In genomic region chr3:44252332-44252731, GRCh38 we compare ENCODE assay signal across 2 cellular contexts.
TF ChIP-seq lines count a peak whose summit lies in the region.

No MANE protein-coding gene starts in this region.

TF ChIP-seq in GM23338, 12 proteins besides CTCF, POLR2A, EP300 and RAD21 (continued from another document):
- TF ChIP-seq REST (IDR thresholded peaks at IDR 0.05; ENCODE audit: unreplicated experiment) = no peak
- TF ChIP-seq, protein P1, sequence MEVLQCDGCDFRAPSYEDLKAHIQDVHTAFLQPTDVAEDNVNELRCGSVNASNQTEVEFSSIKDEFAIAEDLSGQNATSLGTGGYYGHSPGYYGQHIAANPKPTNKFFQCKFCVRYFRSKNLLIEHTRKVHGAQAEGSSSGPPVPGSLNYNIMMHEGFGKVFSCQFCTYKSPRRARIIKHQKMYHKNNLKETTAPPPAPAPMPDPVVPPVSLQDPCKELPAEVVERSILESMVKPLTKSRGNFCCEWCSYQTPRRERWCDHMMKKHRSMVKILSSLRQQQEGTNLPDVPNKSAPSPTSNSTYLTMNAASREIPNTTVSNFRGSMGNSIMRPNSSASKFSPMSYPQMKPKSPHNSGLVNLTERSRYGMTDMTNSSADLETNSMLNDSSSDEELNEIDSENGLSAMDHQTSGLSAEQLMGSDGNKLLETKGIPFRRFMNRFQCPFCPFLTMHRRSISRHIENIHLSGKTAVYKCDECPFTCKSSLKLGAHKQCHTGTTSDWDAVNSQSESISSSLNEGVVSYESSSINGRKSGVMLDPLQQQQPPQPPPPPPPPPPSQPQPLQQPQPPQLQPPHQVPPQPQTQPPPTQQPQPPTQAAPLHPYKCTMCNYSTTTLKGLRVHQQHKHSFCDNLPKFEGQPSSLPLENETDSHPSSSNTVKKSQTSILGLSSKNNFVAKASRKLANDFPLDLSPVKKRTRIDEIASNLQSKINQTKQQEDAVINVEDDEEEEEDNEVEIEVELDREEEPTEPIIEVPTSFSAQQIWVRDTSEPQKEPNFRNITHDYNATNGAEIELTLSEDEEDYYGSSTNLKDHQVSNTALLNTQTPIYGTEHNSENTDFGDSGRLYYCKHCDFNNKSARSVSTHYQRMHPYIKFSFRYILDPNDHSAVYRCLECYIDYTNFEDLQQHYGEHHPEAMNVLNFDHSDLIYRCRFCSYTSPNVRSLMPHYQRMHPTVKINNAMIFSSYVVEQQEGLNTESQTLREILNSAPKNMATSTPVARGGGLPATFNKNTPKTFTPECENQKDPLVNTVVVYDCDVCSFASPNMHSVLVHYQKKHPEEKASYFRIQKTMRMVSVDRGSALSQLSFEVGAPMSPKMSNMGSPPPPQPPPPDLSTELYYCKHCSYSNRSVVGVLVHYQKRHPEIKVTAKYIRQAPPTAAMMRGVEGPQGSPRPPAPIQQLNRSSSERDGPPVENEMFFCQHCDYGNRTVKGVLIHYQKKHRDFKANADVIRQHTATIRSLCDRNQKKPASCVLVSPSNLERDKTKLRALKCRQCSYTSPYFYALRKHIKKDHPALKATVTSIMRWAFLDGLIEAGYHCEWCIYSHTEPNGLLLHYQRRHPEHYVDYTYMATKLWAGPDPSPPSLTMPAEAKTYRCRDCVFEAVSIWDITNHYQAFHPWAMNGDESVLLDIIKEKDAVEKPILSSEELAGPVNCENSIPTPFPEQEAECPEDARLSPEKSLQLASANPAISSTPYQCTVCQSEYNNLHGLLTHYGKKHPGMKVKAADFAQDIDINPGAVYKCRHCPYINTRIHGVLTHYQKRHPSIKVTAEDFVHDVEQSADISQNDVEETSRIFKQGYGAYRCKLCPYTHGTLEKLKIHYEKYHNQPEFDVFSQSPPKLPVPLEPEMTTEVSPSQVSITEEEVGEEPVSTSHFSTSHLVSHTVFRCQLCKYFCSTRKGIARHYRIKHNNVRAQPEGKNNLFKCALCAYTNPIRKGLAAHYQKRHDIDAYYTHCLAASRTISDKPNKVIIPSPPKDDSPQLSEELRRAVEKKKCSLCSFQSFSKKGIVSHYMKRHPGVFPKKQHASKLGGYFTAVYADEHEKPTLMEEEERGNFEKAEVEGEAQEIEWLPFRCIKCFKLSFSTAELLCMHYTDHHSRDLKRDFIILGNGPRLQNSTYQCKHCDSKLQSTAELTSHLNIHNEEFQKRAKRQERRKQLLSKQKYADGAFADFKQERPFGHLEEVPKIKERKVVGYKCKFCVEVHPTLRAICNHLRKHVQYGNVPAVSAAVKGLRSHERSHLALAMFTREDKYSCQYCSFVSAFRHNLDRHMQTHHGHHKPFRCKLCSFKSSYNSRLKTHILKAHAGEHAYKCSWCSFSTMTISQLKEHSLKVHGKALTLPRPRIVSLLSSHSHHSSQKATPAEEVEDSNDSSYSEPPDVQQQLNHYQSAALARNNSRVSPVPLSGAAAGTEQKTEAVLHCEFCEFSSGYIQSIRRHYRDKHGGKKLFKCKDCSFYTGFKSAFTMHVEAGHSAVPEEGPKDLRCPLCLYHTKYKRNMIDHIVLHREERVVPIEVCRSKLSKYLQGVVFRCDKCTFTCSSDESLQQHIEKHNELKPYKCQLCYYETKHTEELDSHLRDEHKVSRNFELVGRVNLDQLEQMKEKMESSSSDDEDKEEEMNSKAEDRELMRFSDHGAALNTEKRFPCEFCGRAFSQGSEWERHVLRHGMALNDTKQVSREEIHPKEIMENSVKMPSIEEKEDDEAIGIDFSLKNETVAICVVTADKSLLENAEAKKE (CRISPR knock-in tag; IDR thresholded peaks at IDR 0.05) = no peak
- no peak for TF ChIP-seq CREB1 (CRISPR knock-in tag; IDR thresholded peaks at IDR 0.05; ENCODE audit: low read depth)
- TF ChIP-seq ZNF114 (CRISPR knock-in tag; IDR thresholded peaks at IDR 0.05) = no peak

TF ChIP-seq in HepG2, 621 proteins besides CTCF, POLR2A, EP300 and RAD21 (continued from another document):
- TF ChIP-seq DZIP1 (CRISPR knock-in tag; IDR thresholded peaks at IDR 0.05) (no peak), ZFP41 (CRISPR knock-in tag; IDR thresholded peaks at IDR 0.05; ENCODE audit: borderline replicate concordance) (no peak), ATF7 (IDR thresholded peaks at IDR 0.05) (no peak), ATF7 (CRISPR knock-in tag; IDR thresholded peaks at IDR 0.05) (no peak), GABPA (IDR thresholded peaks at IDR 0.05; ENCODE audit: low read depth, low read length) (no peak), GABPA (CRISPR knock-in tag; IDR thresholded peaks at IDR 0.05; ENCODE audit: low read depth) (0 out of 2 replicates have a peak, but pooled peaks have one; percentile 20), ATF7-NPFF (CRISPR knock-in tag; IDR thresholded peaks at IDR 0.05; ENCODE audit: low read depth) (no peak), NFKBIZ (CRISPR knock-in tag; IDR thresholded peaks at IDR 0.05) (no peak)
